In the genomic region with DNA sequence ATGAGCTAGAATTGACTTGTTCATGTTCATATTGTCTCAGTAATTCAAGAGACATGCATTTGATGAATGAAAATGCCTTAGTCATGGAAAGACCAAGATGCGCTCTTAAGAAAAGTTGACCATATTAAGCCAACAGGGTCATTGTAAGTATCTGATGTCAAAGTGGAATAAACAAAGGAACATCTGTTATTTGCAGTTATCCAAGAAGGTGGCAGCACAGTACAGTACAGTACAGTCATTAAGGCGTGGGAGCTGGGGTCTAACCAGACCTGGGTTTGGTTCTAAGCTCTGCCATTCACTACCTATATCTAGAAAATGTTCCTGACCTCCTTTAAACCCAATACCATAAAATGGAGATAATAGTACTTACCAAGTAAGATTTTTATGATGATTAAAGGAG, we compare ENCODE assay signal across 1 cellular context.
TF ChIP-seq lines count a peak whose summit lies in the region.

No MANE protein-coding gene starts in this region.

TF ChIP-seq in K562, 482 proteins besides CTCF, POLR2A, EP300 and RAD21:
- no peak for TF ChIP-seq SMARCB1 (IDR thresholded peaks at IDR 0.05; ENCODE audit: insufficient read length, low read depth)
- no peak for TF ChIP-seq PHB (CRISPR knock-in tag; IDR thresholded peaks at IDR 0.05)
- TF ChIP-seq, protein P1, sequence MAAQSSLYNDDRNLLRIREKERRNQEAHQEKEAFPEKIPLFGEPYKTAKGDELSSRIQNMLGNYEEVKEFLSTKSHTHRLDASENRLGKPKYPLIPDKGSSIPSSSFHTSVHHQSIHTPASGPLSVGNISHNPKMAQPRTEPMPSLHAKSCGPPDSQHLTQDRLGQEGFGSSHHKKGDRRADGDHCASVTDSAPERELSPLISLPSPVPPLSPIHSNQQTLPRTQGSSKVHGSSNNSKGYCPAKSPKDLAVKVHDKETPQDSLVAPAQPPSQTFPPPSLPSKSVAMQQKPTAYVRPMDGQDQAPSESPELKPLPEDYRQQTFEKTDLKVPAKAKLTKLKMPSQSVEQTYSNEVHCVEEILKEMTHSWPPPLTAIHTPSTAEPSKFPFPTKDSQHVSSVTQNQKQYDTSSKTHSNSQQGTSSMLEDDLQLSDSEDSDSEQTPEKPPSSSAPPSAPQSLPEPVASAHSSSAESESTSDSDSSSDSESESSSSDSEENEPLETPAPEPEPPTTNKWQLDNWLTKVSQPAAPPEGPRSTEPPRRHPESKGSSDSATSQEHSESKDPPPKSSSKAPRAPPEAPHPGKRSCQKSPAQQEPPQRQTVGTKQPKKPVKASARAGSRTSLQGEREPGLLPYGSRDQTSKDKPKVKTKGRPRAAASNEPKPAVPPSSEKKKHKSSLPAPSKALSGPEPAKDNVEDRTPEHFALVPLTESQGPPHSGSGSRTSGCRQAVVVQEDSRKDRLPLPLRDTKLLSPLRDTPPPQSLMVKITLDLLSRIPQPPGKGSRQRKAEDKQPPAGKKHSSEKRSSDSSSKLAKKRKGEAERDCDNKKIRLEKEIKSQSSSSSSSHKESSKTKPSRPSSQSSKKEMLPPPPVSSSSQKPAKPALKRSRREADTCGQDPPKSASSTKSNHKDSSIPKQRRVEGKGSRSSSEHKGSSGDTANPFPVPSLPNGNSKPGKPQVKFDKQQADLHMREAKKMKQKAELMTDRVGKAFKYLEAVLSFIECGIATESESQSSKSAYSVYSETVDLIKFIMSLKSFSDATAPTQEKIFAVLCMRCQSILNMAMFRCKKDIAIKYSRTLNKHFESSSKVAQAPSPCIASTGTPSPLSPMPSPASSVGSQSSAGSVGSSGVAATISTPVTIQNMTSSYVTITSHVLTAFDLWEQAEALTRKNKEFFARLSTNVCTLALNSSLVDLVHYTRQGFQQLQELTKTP (IDR thresholded peaks at IDR 0.05; ENCODE audit: low read depth in 1 of 2, partially characterized antibody in 2 of 2), result no peak
- TF ChIP-seq MCM2 (IDR thresholded peaks at IDR 0.05; ENCODE audit: low read depth), result no peak
- TF ChIP-seq HDAC8 (tag; IDR thresholded peaks at IDR 0.05), result no peak
- TF ChIP-seq RBM14 (IDR thresholded peaks at IDR 0.05; ENCODE audit: borderline replicate concordance, insufficient read depth, low read depth, low read length), result no peak
- TF ChIP-seq NR2C2 (CRISPR knock-in tag; IDR thresholded peaks at IDR 0.05), result no peak
- TF ChIP-seq NR2C2 (tag; IDR thresholded peaks at IDR 0.05), result no peak
- no peak for TF ChIP-seq U2AF2 (optimal IDR thresholded peaks at IDR 0.05; ENCODE audit: low read depth, low read length)
- no peak for TF ChIP-seq KLF6 (CRISPR knock-in tag; IDR thresholded peaks at IDR 0.05; ENCODE audit: borderline replicate concordance)
- TF ChIP-seq HNRNPUL1 (IDR thresholded peaks at IDR 0.05; ENCODE audit: low read length), result no peak
- TF ChIP-seq C11orf30 (IDR thresholded peaks at IDR 0.05; ENCODE audit: low read depth), result no peak
- TF ChIP-seq ZNF780A (CRISPR knock-in tag; IDR thresholded peaks at IDR 0.05), result no peak
- TF ChIP-seq, protein P2, sequence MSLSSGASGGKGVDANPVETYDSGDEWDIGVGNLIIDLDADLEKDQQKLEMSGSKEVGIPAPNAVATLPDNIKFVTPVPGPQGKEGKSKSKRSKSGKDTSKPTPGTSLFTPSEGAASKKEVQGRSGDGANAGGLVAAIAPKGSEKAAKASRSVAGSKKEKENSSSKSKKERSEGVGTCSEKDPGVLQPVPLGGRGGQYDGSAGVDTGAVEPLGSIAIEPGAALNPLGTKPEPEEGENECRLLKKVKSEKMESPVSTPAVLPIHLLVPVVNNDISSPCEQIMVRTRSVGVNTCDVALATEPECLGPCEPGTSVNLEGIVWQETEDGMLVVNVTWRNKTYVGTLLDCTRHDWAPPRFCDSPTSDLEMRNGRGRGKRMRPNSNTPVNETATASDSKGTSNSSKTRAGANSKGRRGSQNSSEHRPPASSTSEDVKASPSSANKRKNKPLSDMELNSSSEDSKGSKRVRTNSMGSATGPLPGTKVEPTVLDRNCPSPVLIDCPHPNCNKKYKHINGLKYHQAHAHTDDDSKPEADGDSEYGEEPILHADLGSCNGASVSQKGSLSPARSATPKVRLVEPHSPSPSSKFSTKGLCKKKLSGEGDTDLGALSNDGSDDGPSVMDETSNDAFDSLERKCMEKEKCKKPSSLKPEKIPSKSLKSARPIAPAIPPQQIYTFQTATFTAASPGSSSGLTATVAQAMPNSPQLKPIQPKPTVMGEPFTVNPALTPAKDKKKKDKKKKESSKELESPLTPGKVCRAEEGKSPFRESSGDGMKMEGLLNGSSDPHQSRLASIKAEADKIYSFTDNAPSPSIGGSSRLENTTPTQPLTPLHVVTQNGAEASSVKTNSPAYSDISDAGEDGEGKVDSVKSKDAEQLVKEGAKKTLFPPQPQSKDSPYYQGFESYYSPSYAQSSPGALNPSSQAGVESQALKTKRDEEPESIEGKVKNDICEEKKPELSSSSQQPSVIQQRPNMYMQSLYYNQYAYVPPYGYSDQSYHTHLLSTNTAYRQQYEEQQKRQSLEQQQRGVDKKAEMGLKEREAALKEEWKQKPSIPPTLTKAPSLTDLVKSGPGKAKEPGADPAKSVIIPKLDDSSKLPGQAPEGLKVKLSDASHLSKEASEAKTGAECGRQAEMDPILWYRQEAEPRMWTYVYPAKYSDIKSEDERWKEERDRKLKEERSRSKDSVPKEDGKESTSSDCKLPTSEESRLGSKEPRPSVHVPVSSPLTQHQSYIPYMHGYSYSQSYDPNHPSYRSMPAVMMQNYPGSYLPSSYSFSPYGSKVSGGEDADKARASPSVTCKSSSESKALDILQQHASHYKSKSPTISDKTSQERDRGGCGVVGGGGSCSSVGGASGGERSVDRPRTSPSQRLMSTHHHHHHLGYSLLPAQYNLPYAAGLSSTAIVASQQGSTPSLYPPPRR (CRISPR knock-in tag; IDR thresholded peaks at IDR 0.05; ENCODE audit: borderline replicate concordance), result no peak
